ENCODE assay signal across 22 cellular contexts in genomic region chr15:48533982-48534381, GRCh38.
DNase-seq lines count a peak whose midpoint lies in the region; ATAC-seq and TF ChIP-seq lines count a peak whose summit lies in the region.
"Had no signal": no experiment of that assay in that cellular context is flagged by ENCODE, and none has a peak within 500 bp of the region (broad histone marks: within the 10 kb centered on the region; RNA-seq: fewer than 3 reads in every experiment).

No MANE protein-coding gene starts in this region.

- ATAC-seq in heart right ventricle (no peak), SK-N-SH treated with all-trans-retinoic acid at 6 μM for 48 hours (peak; percentile 32; the same call in 2 of the 3 replicates)
- ATAC-seq: Panc1 had no signal

- DNase-seq in cardiac muscle cell (ENCODE audit: low read depth in 1 of 2, low spot score in 1 of 2) (peak; percentile 6 to 69), heart right ventricle (no peak), fibroblast of pulmonary artery (ENCODE audit: low read depth) (peak; percentile 59), osteocyte (ENCODE audit: extremely low spot score, unreplicated experiment) (no peak), anterior cingulate cortex (lab: John Stamatoyannopoulos, UW) (no peak)
- DNase-seq in activated CD4-positive, alpha-beta T cell treated with anti-CD3 and anti-CD28 coated beads for 48 hours, result no peak
- DNase-seq in activated CD4-positive, alpha-beta T cell treated with anti-CD3 and anti-CD28 coated beads, Interleukin-2, amount 50 U/mL, for 48 hours, result no peak
- DNase-seq: AML-193; C1 segment of cervical spinal cord; Caco-2; CD4-positive, alpha-beta memory T cell; EL; GDM1; HCEC 1CT; KBM-7; MM.1S; NCI-H2029; NCI-H446 treated with DMSO at 0.1 percent for 48 hours; NCI-H526 treated with DMSO at 0.1 percent for 48 hours; SJCRH30 had no signal

- H3K4me3 ChIP-seq in cardiac muscle cell (no peak overlapping the region), heart right ventricle (no peak overlapping the region), fibroblast of pulmonary artery (replicated peaks; ENCODE audit: low read depth, low read length) (no peak overlapping the region)
- H3K4me3 ChIP-seq: SJCRH30 had no signal

- H3K27ac Mint-ChIP-seq in osteocyte (ENCODE audit: unreplicated experiment), result peak overlapping the region; percentile 91
- H3K27ac Mint-ChIP-seq: CD4-positive, alpha-beta memory T cell had no signal

- no peak overlapping the region for H3K27ac ChIP-seq in cardiac muscle cell
- no peak overlapping the region for H3K27ac ChIP-seq in heart right ventricle
- H3K27ac ChIP-seq: SJCRH30 had no signal

- no peaks in the 10 kb centered on the region for H3K27me3 ChIP-seq in cardiac muscle cell
- H3K27me3 ChIP-seq in heart right ventricle, result no peaks in the 10 kb centered on the region
- H3K27me3 ChIP-seq: SJCRH30 had no signal

- intact Hi-C loops in heart right ventricle (cut with DNase I), result loop anchor here in 4 of 10 donors (10.0 kb wide), 2 partner anchors 101 to 111 kb away; partner anchors contain the start of gene FBN1 (in 3 of the 4)

- H3K9me3 ChIP-seq in cardiac muscle cell (ENCODE audit: low read depth), result no peaks in the 10 kb centered on the region
- H3K9me3 ChIP-seq in heart right ventricle, result no peaks in the 10 kb centered on the region
- H3K9me3 ChIP-seq: Caco-2, SJCRH30 had no signal

- no peak overlapping the region for H3K4me3 Mint-ChIP-seq in osteocyte (ENCODE audit: unreplicated experiment)
- H3K4me3 Mint-ChIP-seq: CD4-positive, alpha-beta memory T cell had no signal

- TF ChIP-seq CTCF in cardiac muscle cell (IDR thresholded peaks at IDR 0.05; ENCODE audit: low read depth, low read length), result no peak
- TF ChIP-seq CTCF in heart right ventricle (IDR thresholded peaks at IDR 0.05), result no peak
- no peak for TF ChIP-seq CTCF in fibroblast of pulmonary artery (IDR thresholded peaks at IDR 0.05; ENCODE audit: low read length, missing control alignments)
- no peak for TF ChIP-seq CTCF in osteocyte (IDR thresholded peaks at IDR 0.05)

- H3K36me3 ChIP-seq in cardiac muscle cell (no peaks in the 10 kb centered on the region), heart right ventricle (peaks cover 0 to 38% (median 4%) of the 10 kb centered on the region in 9 donors)
- H3K36me3 ChIP-seq: SJCRH30 had no signal

- H3K4me1 ChIP-seq in cardiac muscle cell (ENCODE audit: low read depth) (no peaks in the 10 kb centered on the region), heart right ventricle (peaks cover 0 to 55% (median 30%) of the 10 kb centered on the region in 9 donors)
- H3K4me1 ChIP-seq: Caco-2, SJCRH30 had no signal

- 39 to 42% methylated on average over 2 of the region's 2 CpGs for WGBS in heart right ventricle, 2 donors

- no peaks in the 10 kb centered on the region for H3K27me3 Mint-ChIP-seq in osteocyte (ENCODE audit: unreplicated experiment)

- peaks cover 68% of the 10 kb centered on the region for H3K4me1 Mint-ChIP-seq in osteocyte (ENCODE audit: unreplicated experiment)
- H3K4me1 Mint-ChIP-seq: CD4-positive, alpha-beta memory T cell had no signal

- H3K36me3 Mint-ChIP-seq in osteocyte (ENCODE audit: unreplicated experiment), result peaks cover 79% of the 10 kb centered on the region
- H3K36me3 Mint-ChIP-seq: CD4-positive, alpha-beta memory T cell had no signal

- peaks cover 4% of the 10 kb centered on the region for H3K9me3 Mint-ChIP-seq in osteocyte (ENCODE audit: unreplicated experiment)
- H3K9me3 Mint-ChIP-seq: CD4-positive, alpha-beta memory T cell had no signal

TF ChIP-seq in SK-N-SH treated with all-trans-retinoic acid at 6 μM for 48 hours, 23 proteins besides CTCF, POLR2A, EP300 and RAD21:
- TF ChIP-seq TSHZ2 (CRISPR knock-in tag; IDR thresholded peaks at IDR 0.05), result peak; percentile 44; the same call in 1 of the 2 replicates
- peak; percentile 68; the same call in 1 of the 2 replicates for TF ChIP-seq PATZ1 (CRISPR knock-in tag; IDR thresholded peaks at IDR 0.05; ENCODE audit: borderline replicate concordance)
- TF ChIP-seq TCF4 (CRISPR knock-in tag; IDR thresholded peaks at IDR 0.05; ENCODE audit: borderline replicate concordance), result peak; percentile 88
- TF ChIP-seq ZNF565 (CRISPR knock-in tag; conservative IDR thresholded peaks at IDR 0.05; ENCODE audit: low read depth), result no peak
- peak; percentile 53 for TF ChIP-seq ISL1 (CRISPR knock-in tag; IDR thresholded peaks at IDR 0.05)
- no peak for TF ChIP-seq POU6F1 (CRISPR knock-in tag; IDR thresholded peaks at IDR 0.05; ENCODE audit: borderline replicate concordance, low read depth)
TF ChIP-seq in SK-N-SH treated with all-trans-retinoic acid at 6 μM for 48 hours: peak in this region for 4.

Comparison
In these comparisons a context has a peak if more than half of its experiments do, and no peak if none do; other contexts are left out.
1. DNase-seq: peak in cardiac muscle cell (2 of 2) and fibroblast of pulmonary artery (single experiment); none in heart right ventricle (0 of 2), osteocyte (single experiment), anterior cingulate cortex (0 of 58), activated CD4-positive, alpha-beta T cell treated with anti-CD3 and anti-CD28 coated beads for 48 hours (single experiment) and activated CD4-positive, alpha-beta T cell treated with anti-CD3 and anti-CD28 coated beads, Interleukin-2, amount 50 U/mL, for 48 hours (0 of 2).